In genomic region chr22:20595461-20595860, GRCh38 we compare ENCODE assay signal across 16 cellular contexts.
"Had no signal": no experiment of that assay in that cellular context is flagged by ENCODE, and none has a peak within 500 bp of the region (broad histone marks: within the 10 kb centered on the region; RNA-seq: fewer than 3 reads in every experiment).

No MANE protein-coding gene starts in this region.

- H3K79me2 ChIP-seq: hepatocyte had no signal

- ATAC-seq: foreskin keratinocyte, left cardiac atrium, lower lobe of right lung, natural killer cell had no signal

- H3K4me2 ChIP-seq: hepatocyte had no signal

- H2AFZ ChIP-seq: hepatocyte had no signal

- H3K4me3 ChIP-seq: hepatocyte, left ventricle myocardium inferior, lower lobe of right lung, ovary, right atrium auricular region, sigmoid colon, skin epidermis, suprapubic skin, thyroid gland had no signal

- FAIRE-seq: kidney had no signal

- H3K27ac ChIP-seq: foreskin keratinocyte, hepatocyte, left ventricle myocardium inferior, lower lobe of right lung, ovary, right atrium auricular region, sigmoid colon, skin epidermis, suprapubic skin, thyroid gland had no signal

- H3K4me1 ChIP-seq: foreskin keratinocyte, left ventricle myocardium inferior, lower lobe of right lung, right atrium auricular region had no signal

- H3K36me3 ChIP-seq: left ventricle myocardium inferior, lower lobe of right lung, ovary, right atrium auricular region, sigmoid colon, suprapubic skin, thyroid gland had no signal

- H3K9me3 ChIP-seq: left ventricle myocardium inferior, lower lobe of right lung, ovary, right atrium auricular region, sigmoid colon, suprapubic skin, thyroid gland had no signal

- H3K27me3 ChIP-seq: foreskin keratinocyte, hepatocyte, ovary, right atrium auricular region, sigmoid colon, suprapubic skin, thyroid gland had no signal

- DNase-seq: dermis blood vessel endothelial cell; foreskin keratinocyte; kidney; left cardiac atrium; left ventricle myocardium inferior; lower lobe of right lung; natural killer cell; ovary; sigmoid colon; stimulated activated CD4-positive, alpha-beta T cell treated with anti-CD3 and anti-CD28 coated beads, Interleukin-12 subunit alpha, Interleukin-12 subunit beta, amount 100 ng/mL, for 4 hours; stimulated activated naive CD4-positive, alpha-beta T cell treated with Interleukin-2 at 50 U/mL for 16 hours; thyroid gland had no signal
